Comparison of ENCODE assay signal across 1 cellular context in the genomic region with DNA sequence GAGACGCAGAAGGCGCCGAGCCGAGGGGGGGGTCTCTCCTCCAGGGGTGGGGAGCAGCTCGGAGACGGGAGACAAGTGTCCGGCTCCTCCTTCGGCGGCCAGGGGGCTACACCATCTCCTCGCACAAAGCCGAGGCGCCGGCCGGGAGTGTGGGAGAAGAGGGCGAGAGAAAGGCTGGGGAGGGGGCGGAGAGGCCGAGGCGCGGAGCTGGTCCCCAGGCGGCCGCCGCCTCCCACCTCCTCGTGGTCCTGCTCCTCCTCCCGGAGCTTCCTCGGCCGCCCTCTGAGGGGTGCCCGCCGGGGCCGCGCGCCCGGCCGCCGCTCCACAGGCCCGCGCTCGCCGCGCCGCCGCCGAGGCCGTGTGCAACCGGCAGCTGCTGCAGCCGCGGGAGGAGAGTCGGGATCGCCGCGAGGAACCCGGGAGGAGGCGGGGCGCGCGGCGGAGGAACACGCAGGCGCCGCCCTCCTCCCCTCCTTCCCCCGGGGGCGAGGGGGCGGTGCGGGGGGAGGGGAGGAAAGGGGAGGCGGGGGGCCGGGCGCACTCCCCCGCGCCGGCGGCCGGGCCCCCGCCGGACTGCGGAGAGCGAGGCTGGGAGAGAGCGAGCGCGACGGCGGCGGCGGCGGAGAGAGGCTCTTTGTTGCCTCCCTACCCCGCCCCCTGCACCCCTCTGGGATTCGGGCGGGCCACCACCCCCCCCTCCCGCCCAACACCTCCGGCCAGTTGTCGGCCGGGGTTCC.
TF ChIP-seq lines count a peak whose summit lies in the region.

ENAH (minus strand) TSS at position 398 of the 737 bp plus-strand sequence. CDS start 433 bp downstream, outside the sequence.

TF ChIP-seq in HepG2, 621 proteins besides CTCF, POLR2A, EP300 and RAD21 (continued from another document and continues in another):
- TF ChIP-seq, protein P1, sequence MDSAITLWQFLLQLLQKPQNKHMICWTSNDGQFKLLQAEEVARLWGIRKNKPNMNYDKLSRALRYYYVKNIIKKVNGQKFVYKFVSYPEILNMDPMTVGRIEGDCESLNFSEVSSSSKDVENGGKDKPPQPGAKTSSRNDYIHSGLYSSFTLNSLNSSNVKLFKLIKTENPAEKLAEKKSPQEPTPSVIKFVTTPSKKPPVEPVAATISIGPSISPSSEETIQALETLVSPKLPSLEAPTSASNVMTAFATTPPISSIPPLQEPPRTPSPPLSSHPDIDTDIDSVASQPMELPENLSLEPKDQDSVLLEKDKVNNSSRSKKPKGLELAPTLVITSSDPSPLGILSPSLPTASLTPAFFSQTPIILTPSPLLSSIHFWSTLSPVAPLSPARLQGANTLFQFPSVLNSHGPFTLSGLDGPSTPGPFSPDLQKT (CRISPR knock-in tag; IDR thresholded peaks at IDR 0.05; ENCODE audit: borderline replicate concordance): no peak
- TF ChIP-seq SRSF1 (optimal IDR thresholded peaks at IDR 0.05; ENCODE audit: low read depth, low read length): peak; percentile 14
- no peak for TF ChIP-seq ZNF430 (CRISPR knock-in tag; IDR thresholded peaks at IDR 0.05)
- TF ChIP-seq, protein P2, sequence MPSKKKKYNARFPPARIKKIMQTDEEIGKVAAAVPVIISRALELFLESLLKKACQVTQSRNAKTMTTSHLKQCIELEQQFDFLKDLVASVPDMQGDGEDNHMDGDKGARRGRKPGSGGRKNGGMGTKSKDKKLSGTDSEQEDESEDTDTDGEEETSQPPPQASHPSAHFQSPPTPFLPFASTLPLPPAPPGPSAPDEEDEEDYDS (CRISPR knock-in tag; IDR thresholded peaks at IDR 0.05): no peak
- TF ChIP-seq, protein P3, sequence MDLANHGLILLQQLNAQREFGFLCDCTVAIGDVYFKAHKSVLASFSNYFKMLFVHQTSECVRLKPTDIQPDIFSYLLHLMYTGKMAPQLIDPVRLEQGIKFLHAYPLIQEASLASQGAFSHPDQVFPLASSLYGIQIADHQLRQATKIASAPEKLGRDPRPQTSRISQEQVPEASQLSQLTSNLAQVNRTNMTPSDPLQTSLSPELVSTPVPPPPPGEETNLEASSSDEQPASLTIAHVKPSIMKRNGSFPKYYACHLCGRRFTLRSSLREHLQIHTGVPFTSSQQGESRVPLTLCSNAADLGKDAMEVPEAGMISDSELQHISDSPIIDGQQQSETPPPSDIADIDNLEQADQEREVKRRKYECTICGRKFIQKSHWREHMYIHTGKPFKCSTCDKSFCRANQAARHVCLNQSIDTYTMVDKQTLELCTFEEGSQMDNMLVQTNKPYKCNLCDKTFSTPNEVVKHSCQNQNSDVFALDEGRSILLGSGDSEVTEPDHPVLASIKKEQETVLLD (CRISPR knock-in tag; IDR thresholded peaks at IDR 0.05; ENCODE audit: low read depth): peak; percentile 46; the same call in 1 of the 2 replicates
- peak; percentile 10 for TF ChIP-seq SKI (IDR thresholded peaks at IDR 0.05; ENCODE audit: partially characterized antibody)
- peak; percentile 74 for TF ChIP-seq HNRNPK (IDR thresholded peaks at IDR 0.05; ENCODE audit: low read depth, low read length, poor library complexity, severe bottlenecking)
- TF ChIP-seq, protein P4, sequence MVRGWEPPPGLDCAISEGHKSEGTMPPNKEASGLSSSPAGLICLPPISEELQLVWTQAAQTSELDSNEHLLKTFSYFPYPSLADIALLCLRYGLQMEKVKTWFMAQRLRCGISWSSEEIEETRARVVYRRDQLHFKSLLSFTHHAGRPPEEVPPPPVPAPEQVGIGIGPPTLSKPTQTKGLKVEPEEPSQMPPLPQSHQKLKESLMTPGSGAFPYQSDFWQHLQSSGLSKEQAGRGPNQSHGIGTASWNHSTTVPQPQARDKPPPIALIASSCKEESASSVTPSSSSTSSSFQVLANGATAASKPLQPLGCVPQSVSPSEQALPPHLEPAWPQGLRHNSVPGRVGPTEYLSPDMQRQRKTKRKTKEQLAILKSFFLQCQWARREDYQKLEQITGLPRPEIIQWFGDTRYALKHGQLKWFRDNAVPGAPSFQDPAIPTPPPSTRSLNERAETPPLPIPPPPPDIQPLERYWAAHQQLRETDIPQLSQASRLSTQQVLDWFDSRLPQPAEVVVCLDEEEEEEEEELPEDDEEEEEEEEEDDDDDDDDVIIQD (CRISPR knock-in tag; IDR thresholded peaks at IDR 0.05; ENCODE audit: low read depth): no peak
- TF ChIP-seq, protein P5, sequence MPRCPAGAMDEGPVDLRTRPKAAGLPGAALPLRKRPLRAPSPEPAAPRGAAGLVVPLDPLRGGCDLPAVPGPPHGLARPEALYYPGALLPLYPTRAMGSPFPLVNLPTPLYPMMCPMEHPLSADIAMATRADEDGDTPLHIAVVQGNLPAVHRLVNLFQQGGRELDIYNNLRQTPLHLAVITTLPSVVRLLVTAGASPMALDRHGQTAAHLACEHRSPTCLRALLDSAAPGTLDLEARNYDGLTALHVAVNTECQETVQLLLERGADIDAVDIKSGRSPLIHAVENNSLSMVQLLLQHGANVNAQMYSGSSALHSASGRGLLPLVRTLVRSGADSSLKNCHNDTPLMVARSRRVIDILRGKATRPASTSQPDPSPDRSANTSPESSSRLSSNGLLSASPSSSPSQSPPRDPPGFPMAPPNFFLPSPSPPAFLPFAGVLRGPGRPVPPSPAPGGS (CRISPR knock-in tag; IDR thresholded peaks at IDR 0.05): no peak
- TF ChIP-seq ZNF441 (CRISPR knock-in tag; IDR thresholded peaks at IDR 0.05; ENCODE audit: borderline replicate concordance): no peak
- TF ChIP-seq SP4 (CRISPR knock-in tag; IDR thresholded peaks at IDR 0.05): peak; percentile 45; the same call in 1 of the 2 replicates
- TF ChIP-seq THAP11 (CRISPR knock-in tag; IDR thresholded peaks at IDR 0.05): no peak; the same call in 1 of the 2 replicates
- no peak for TF ChIP-seq ZSCAN25 (CRISPR knock-in tag; IDR thresholded peaks at IDR 0.05)
- no peak for TF ChIP-seq SRSF9 (IDR thresholded peaks at IDR 0.05; ENCODE audit: borderline replicate concordance, insufficient read depth, low read depth, low read length, poor library complexity, severe bottlenecking)
- TF ChIP-seq TSC22D2 (CRISPR knock-in tag; IDR thresholded peaks at IDR 0.05; ENCODE audit: borderline replicate concordance): no peak
- TF ChIP-seq SP5 (CRISPR knock-in tag; IDR thresholded peaks at IDR 0.05; ENCODE audit: borderline replicate concordance, low read depth): peak; percentile 31; the same call in 1 of the 2 replicates
- TF ChIP-seq ZNF557 (CRISPR knock-in tag; IDR thresholded peaks at IDR 0.05): no peak
- peak; percentile 14; the same call in 1 of the 2 replicates for TF ChIP-seq BCL6 (CRISPR knock-in tag; IDR thresholded peaks at IDR 0.05)
- TF ChIP-seq ZFY (CRISPR knock-in tag; IDR thresholded peaks at IDR 0.05): peak; percentile 39
- TF ChIP-seq ZBTB14 (CRISPR knock-in tag; IDR thresholded peaks at IDR 0.05): no peak
- no peak for TF ChIP-seq DNMT1 (CRISPR knock-in tag; IDR thresholded peaks at IDR 0.05)
- TF ChIP-seq ZNF335 (CRISPR knock-in tag; IDR thresholded peaks at IDR 0.05): no peak
- no peak; the same call in 1 of the 2 replicates for TF ChIP-seq ZFX (CRISPR knock-in tag; IDR thresholded peaks at IDR 0.05; ENCODE audit: low read depth)
- 0 out of 2 replicates have a peak, but pooled peaks have one; percentile 11 for TF ChIP-seq SALL2 (CRISPR knock-in tag; IDR thresholded peaks at IDR 0.05)
- TF ChIP-seq HHEX (CRISPR knock-in tag; IDR thresholded peaks at IDR 0.05): no peak
- TF ChIP-seq, protein P6, sequence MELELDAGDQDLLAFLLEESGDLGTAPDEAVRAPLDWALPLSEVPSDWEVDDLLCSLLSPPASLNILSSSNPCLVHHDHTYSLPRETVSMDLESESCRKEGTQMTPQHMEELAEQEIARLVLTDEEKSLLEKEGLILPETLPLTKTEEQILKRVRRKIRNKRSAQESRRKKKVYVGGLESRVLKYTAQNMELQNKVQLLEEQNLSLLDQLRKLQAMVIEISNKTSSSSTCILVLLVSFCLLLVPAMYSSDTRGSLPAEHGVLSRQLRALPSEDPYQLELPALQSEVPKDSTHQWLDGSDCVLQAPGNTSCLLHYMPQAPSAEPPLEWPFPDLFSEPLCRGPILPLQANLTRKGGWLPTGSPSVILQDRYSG (CRISPR knock-in tag; IDR thresholded peaks at IDR 0.05): no peak
- no peak for TF ChIP-seq KDM6A (CRISPR knock-in tag; IDR thresholded peaks at IDR 0.05; ENCODE audit: low read depth)
- no peak for TF ChIP-seq TBL1XR1 (IDR thresholded peaks at IDR 0.05; ENCODE audit: borderline replicate concordance, low read length, partially characterized antibody)
- TF ChIP-seq, protein P7, sequence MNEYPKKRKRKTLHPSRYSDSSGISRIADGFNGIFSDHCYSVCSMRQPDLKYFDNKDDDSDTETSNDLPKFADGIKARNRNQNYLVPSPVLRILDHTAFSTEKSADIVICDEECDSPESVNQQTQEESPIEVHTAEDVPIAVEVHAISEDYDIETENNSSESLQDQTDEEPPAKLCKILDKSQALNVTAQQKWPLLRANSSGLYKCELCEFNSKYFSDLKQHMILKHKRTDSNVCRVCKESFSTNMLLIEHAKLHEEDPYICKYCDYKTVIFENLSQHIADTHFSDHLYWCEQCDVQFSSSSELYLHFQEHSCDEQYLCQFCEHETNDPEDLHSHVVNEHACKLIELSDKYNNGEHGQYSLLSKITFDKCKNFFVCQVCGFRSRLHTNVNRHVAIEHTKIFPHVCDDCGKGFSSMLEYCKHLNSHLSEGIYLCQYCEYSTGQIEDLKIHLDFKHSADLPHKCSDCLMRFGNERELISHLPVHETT (CRISPR knock-in tag; conservative IDR thresholded peaks at IDR 0.05): peak; percentile 36; the same call in 1 of the 2 replicates
- TF ChIP-seq ZNF30 (CRISPR knock-in tag; IDR thresholded peaks at IDR 0.05): no peak
- TF ChIP-seq KLF16 (CRISPR knock-in tag; IDR thresholded peaks at IDR 0.05): 0 out of 4 replicates have a peak, but pooled peaks of 1 of the 2 experiments have one; percentile 1
- TF ChIP-seq EEA1 (CRISPR knock-in tag; IDR thresholded peaks at IDR 0.05; ENCODE audit: borderline replicate concordance): no peak
- peak; percentile 33 for TF ChIP-seq RBM39 (IDR thresholded peaks at IDR 0.05; ENCODE audit: low read depth, low read length, poor library complexity, severe bottlenecking)
- TF ChIP-seq NR2F2 (IDR thresholded peaks at IDR 0.05; ENCODE audit: borderline replicate concordance, low read depth): no peak
- TF ChIP-seq NCOA2 (CRISPR knock-in tag; IDR thresholded peaks at IDR 0.05): no peak
- no peak for TF ChIP-seq ZNF558 (CRISPR knock-in tag; IDR thresholded peaks at IDR 0.05; ENCODE audit: borderline replicate concordance)
- peak; percentile 4; the same call in 1 of the 2 replicates for TF ChIP-seq ZNF788 (CRISPR knock-in tag; IDR thresholded peaks at IDR 0.05; ENCODE audit: borderline replicate concordance)
- TF ChIP-seq RBFOX2 (IDR thresholded peaks at IDR 0.05; ENCODE audit: low read depth, low read length): peak; percentile 13
- peak; percentile 37; the same call in 1 of the 2 replicates for TF ChIP-seq NAIF1 (CRISPR knock-in tag; IDR thresholded peaks at IDR 0.05; ENCODE audit: borderline replicate concordance)
- TF ChIP-seq ZNF451 (CRISPR knock-in tag; IDR thresholded peaks at IDR 0.05): no peak
- no peak for TF ChIP-seq EED (CRISPR knock-in tag; IDR thresholded peaks at IDR 0.05)
- TF ChIP-seq ZNF781 (CRISPR knock-in tag; IDR thresholded peaks at IDR 0.05; ENCODE audit: borderline replicate concordance, not compliant biosample characterization): no peak
- TF ChIP-seq ATAD3A (CRISPR knock-in tag; IDR thresholded peaks at IDR 0.05): no peak
- TF ChIP-seq THRA (CRISPR knock-in tag; IDR thresholded peaks at IDR 0.05; ENCODE audit: borderline replicate concordance): 0 out of 2 replicates have a peak, but pooled peaks have one; percentile 6
- TF ChIP-seq PPARG (CRISPR knock-in tag; conservative IDR thresholded peaks at IDR 0.05): no peak
